ENCODE assay signal across 14 cellular contexts in genomic region chr11:130050272-130050671, GRCh38. TPM values are rescaled to one million over a fixed set of nuclear protein-coding genes. Genes with fewer than 3 reads are reported as not detected.
A peak's percentile ranks its signal among the peaks of the same experiment; 100 is the strongest.
DNase-seq lines count a peak whose midpoint lies in the region; ATAC-seq and TF ChIP-seq lines count a peak whose summit lies in the region.
"Had no signal": no experiment of that assay in that cellular context is flagged by ENCODE, and none has a peak within 500 bp of the region (broad histone marks: within the 10 kb centered on the region; RNA-seq: fewer than 3 reads in every experiment).

No MANE protein-coding gene starts in this region.

- H3K4me3 ChIP-seq in AG10803 (ENCODE audit: low read length): no peak overlapping the region
- H3K4me3 ChIP-seq in HL-60 (replicated peaks; ENCODE audit: insufficient read depth, low read length): no peak overlapping the region
- no peak overlapping the region for H3K4me3 ChIP-seq in smooth muscle cell
- H3K4me3 ChIP-seq: adrenal gland, colonic mucosa had no signal

- H3K36me3 Mint-ChIP-seq in dendritic cell treated with granulocyte-macrophage colony-stimulating factor and Interleukin-4, amounts not matched to agents 40 ng/mL and 50 ng/mL, for 4 days (ENCODE audit: low read depth): no peaks in the 10 kb centered on the region

- WGBS in smooth muscle cell (ENCODE audit: low lambda C conversion rate): 59% methylated on average over 3 of the region's 3 CpGs

- H3K27me3 Mint-ChIP-seq in dendritic cell treated with granulocyte-macrophage colony-stimulating factor and Interleukin-4, amounts not matched to agents 40 ng/mL and 50 ng/mL, for 4 days: no peaks in the 10 kb centered on the region

- peaks cover 7% of the 10 kb centered on the region for H3K4me1 ChIP-seq in smooth muscle cell (ENCODE audit: low read depth)
- H3K4me1 ChIP-seq: BE2C, colonic mucosa had no signal

- peak overlapping the region; percentile 71 for H3K27ac Mint-ChIP-seq in dendritic cell treated with granulocyte-macrophage colony-stimulating factor and Interleukin-4, amounts not matched to agents 40 ng/mL and 50 ng/mL, for 4 days
- H3K27ac Mint-ChIP-seq: activated B cell treated with CpG ODN at 0.5 μM for 24 hours had no signal

- no peak overlapping the region for H3K4me3 Mint-ChIP-seq in dendritic cell treated with granulocyte-macrophage colony-stimulating factor and Interleukin-4, amounts not matched to agents 40 ng/mL and 50 ng/mL, for 4 days
- H3K4me3 Mint-ChIP-seq: activated B cell treated with CpG ODN at 0.5 μM for 24 hours had no signal

- DNase-seq in AG10803 (ENCODE audit: low read depth): peak; percentile 42
- DNase-seq in HL-60 (ENCODE audit: low read depth in 1 of 2, low spot score in 1 of 2): no peak
- DNase-seq in medulla oblongata (ENCODE audit: extremely low spot score): peak; percentile 34
- DNase-seq in smooth muscle cell (lab: John Stamatoyannopoulos, UW; ENCODE audit: unreplicated experiment): no peak
- no peak for DNase-seq in activated T-cell treated with anti-CD3 and anti-CD28 coated beads, Interleukin-2, amount 50 U/mL, for 1 hour
- no peak for DNase-seq in NCI-H2171 (lab: John Stamatoyannopoulos, UW)
- DNase-seq: activated B cell treated with CpG ODN at 0.5 μM for 24 hours, BE2C, colonic mucosa, NCI-H1930 had no signal

- no peaks in the 10 kb centered on the region for H3K9me3 ChIP-seq in smooth muscle cell (replicated peaks; ENCODE audit: low read depth)
- H3K9me3 ChIP-seq: adrenal gland, BE2C, colonic mucosa had no signal

- H3K9ac ChIP-seq in smooth muscle cell (ENCODE audit: low read depth): no peak overlapping the region

- no peaks in the 10 kb centered on the region for H3K79me2 ChIP-seq in smooth muscle cell (ENCODE audit: low read depth)

- no peaks in the 10 kb centered on the region for H3F3A ChIP-seq in smooth muscle cell (ENCODE audit: low read depth)

- intact Hi-C loops in dendritic cell treated with granulocyte-macrophage colony-stimulating factor and Interleukin-4, amounts not matched to agents 40 ng/mL and 50 ng/mL, for 4 days (cut with micrococcal nuclease): loop anchor here (2.0 kb wide), 1 partner anchor 19 kb away; the partner anchor contains the start of gene APLP2

- H2AFZ ChIP-seq in smooth muscle cell (ENCODE audit: low read depth): no peak overlapping the region

- no peak for ATAC-seq in GM19328 (IDR thresholded peaks at IDR 0.05; ENCODE audit: unreplicated experiment)
- ATAC-seq: esophagus mucosa had no signal

- no peaks in the 10 kb centered on the region for H3K36me3 ChIP-seq in smooth muscle cell (ENCODE audit: low read depth)
- H3K36me3 ChIP-seq: adrenal gland, BE2C, colonic mucosa had no signal

- no peaks in the 10 kb centered on the region for H4K20me1 ChIP-seq in smooth muscle cell (ENCODE audit: low read depth)

- no peaks in the 10 kb centered on the region for H3K27me3 ChIP-seq in HL-60 (ENCODE audit: insufficient read depth, poor library complexity, severe bottlenecking)
- H3K27me3 ChIP-seq in smooth muscle cell (ENCODE audit: low read depth): no peaks in the 10 kb centered on the region
- H3K27me3 ChIP-seq: adrenal gland, BE2C, colonic mucosa had no signal

- H3K27ac ChIP-seq in HL-60 (replicated peaks) (peak overlapping the region; percentile 65), smooth muscle cell (ENCODE audit: low read depth) (no peak overlapping the region)
- H3K27ac ChIP-seq: colonic mucosa had no signal

- no peaks in the 10 kb centered on the region for H3K9me3 Mint-ChIP-seq in dendritic cell treated with granulocyte-macrophage colony-stimulating factor and Interleukin-4, amounts not matched to agents 40 ng/mL and 50 ng/mL, for 4 days
- H3K9me3 Mint-ChIP-seq: activated B cell treated with CpG ODN at 0.5 μM for 24 hours had no signal

- no peak overlapping the region for H3K4me2 ChIP-seq in smooth muscle cell

- TF ChIP-seq CTCF in AG10803 (conservative IDR thresholded peaks at IDR 0.05; ENCODE audit: low read length): no peak
- TF ChIP-seq CTCF in HL-60 (IDR thresholded peaks at IDR 0.05; ENCODE audit: insufficient read depth, low read length): no peak
- no peak for TF ChIP-seq CTCF in smooth muscle cell (IDR thresholded peaks at IDR 0.05; ENCODE audit: borderline replicate concordance, insufficient read depth, poor library complexity, severe bottlenecking)

- H3K4me1 Mint-ChIP-seq in dendritic cell treated with granulocyte-macrophage colony-stimulating factor and Interleukin-4, amounts not matched to agents 40 ng/mL and 50 ng/mL, for 4 days (ENCODE audit: low read depth): peaks cover 22% of the 10 kb centered on the region
- H3K4me1 Mint-ChIP-seq: activated B cell treated with CpG ODN at 0.5 μM for 24 hours had no signal

RNA-seq across cellular contexts. Expression of gene APLP2, which starts 19.4 kb away (rescaled TPM):
- 146 and 161 TPM in 2 replicates for total RNA-seq in smooth muscle cell
- polyA plus RNA-seq in smooth muscle cell: 121 and 176 TPM in 2 replicates

RNA-seq across cellular contexts. Expression of gene PRDM10, which starts 47.6 kb away (rescaled TPM):
- 12.2 and 14.2 TPM in 2 replicates for total RNA-seq in smooth muscle cell
- 3.7 and 7.2 TPM in 2 replicates for polyA plus RNA-seq in smooth muscle cell

Comparison
In these comparisons a context has a peak if more than half of its experiments do, and no peak if none do; other contexts are left out.
1. DNase-seq: peak in AG10803 (single experiment) and medulla oblongata (single experiment); none in HL-60 (0 of 2), smooth muscle cell (single experiment), activated T-cell treated with anti-CD3 and anti-CD28 coated beads, Interleukin-2, amount 50 U/mL, for 1 hour (single experiment) and NCI-H2171 (single experiment).